Comparison of ENCODE assay signal across 12 cellular contexts in the genomic region with DNA sequence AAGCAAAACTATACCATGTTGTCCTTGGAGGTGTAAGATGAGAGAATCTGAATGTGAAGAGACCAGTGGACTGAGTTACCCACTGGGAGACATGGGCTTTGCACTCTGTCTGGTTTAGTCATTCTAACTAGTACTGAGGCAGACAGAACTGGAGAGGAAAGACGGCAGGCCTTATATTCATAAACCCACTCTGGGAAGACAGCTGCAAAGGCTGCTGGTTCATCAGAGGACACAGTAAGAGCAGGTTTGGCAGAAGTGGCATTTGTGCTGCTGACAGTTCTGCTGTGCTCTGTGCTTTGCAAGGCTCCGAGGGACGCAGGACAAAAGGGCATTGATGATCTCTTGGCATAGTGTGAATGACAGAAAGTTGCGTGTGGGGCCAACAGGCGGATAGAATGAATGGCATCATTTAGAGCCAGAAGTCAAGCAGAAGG.
DNase-seq lines count a peak whose midpoint lies in the region; ATAC-seq and TF ChIP-seq lines count a peak whose summit lies in the region.
"Had no signal": no experiment of that assay in that cellular context is flagged by ENCODE, and none has a peak within 500 bp of the region (broad histone marks: within the 10 kb centered on the region; RNA-seq: fewer than 3 reads in every experiment).

No MANE protein-coding gene starts in this region.

- peak overlapping the region; percentile 59 for H3K9ac ChIP-seq in adipocyte (ENCODE audit: low read length)

- no peaks in the 10 kb centered on the region for H3K27me3 ChIP-seq in adipocyte (replicated peaks; ENCODE audit: control insufficient read depth, insufficient read depth, low read length)

- H3K4me3 ChIP-seq in AG10803 (ENCODE audit: low read length) (peak overlapping the region; percentile 34), adipocyte (ENCODE audit: low read length) (peak overlapping the region; percentile 73)

- peak; percentile 23 for DNase-seq in AG10803 (ENCODE audit: low read depth)
- DNase-seq in adipocyte (ENCODE audit: low read depth), result peak; percentile 7
- peak; percentile 77 for DNase-seq in Right ventricle myocardium superior
- peak; percentile 78 for DNase-seq in occipital lobe (lab: John Stamatoyannopoulos, UW)
- DNase-seq in stimulated activated CD4-positive, alpha-beta T cell treated with anti-CD3 and anti-CD28 coated beads, Interleukin-4, amount 100 ng/mL, for 4 hours, result no peak
- DNase-seq in activated naive CD4-positive, alpha-beta T cell treated with anti-CD3 and anti-CD28 coated beads for 36 hours, result no peak
- DNase-seq in type B pancreatic cell (ENCODE audit: extremely low spot score, unreplicated experiment), result no peak
- DNase-seq: activated T-cell treated with anti-CD3 and anti-CD28 coated beads, Interleukin-2, amount 50 U/mL, for 72 hours; H7; naive B cell had no signal

- TF ChIP-seq CTCF in AG10803 (conservative IDR thresholded peaks at IDR 0.05; ENCODE audit: low read length) (no peak), type B pancreatic cell (conservative IDR thresholded peaks at IDR 0.05) (no peak)

- H3K27ac Mint-ChIP-seq in activated naive CD4-positive, alpha-beta T cell treated with anti-CD3 and anti-CD28 coated beads for 36 hours, result no peak overlapping the region
- no peak overlapping the region for H3K27ac Mint-ChIP-seq in type B pancreatic cell
- H3K27ac Mint-ChIP-seq: activated T-cell treated with anti-CD3 and anti-CD28 coated beads, Interleukin-2, amount 50 U/mL, for 72 hours; B cell; naive B cell had no signal

- H3K4me3 Mint-ChIP-seq in activated naive CD4-positive, alpha-beta T cell treated with anti-CD3 and anti-CD28 coated beads for 36 hours, result no peak overlapping the region
- no peak overlapping the region for H3K4me3 Mint-ChIP-seq in type B pancreatic cell
- H3K4me3 Mint-ChIP-seq: activated T-cell treated with anti-CD3 and anti-CD28 coated beads, Interleukin-2, amount 50 U/mL, for 72 hours; B cell; naive B cell had no signal

- H3K9me3 ChIP-seq in adipocyte (ENCODE audit: control insufficient read depth, low read length), result no peaks in the 10 kb centered on the region

- intact Hi-C loops in Right ventricle myocardium superior (cut with DNase I), result loop anchor here (10.0 kb wide), 1 partner anchor 60 kb away; no protein-coding TSS in a partner anchor
- intact Hi-C loops in activated naive CD4-positive, alpha-beta T cell treated with anti-CD3 and anti-CD28 coated beads for 36 hours (cut with micrococcal nuclease), result no loop called here

- H3K27me3 Mint-ChIP-seq in activated naive CD4-positive, alpha-beta T cell treated with anti-CD3 and anti-CD28 coated beads for 36 hours (ENCODE audit: low read depth), result no peaks in the 10 kb centered on the region
- no peaks in the 10 kb centered on the region for H3K27me3 Mint-ChIP-seq in type B pancreatic cell

- CTCF ChIA-PET in activated naive CD4-positive, alpha-beta T cell treated with anti-CD3 and anti-CD28 coated beads for 36 hours (lab: Charles Lee), result no interaction called here

- peaks cover 34% of the 10 kb centered on the region for H3K4me1 ChIP-seq in adipocyte (ENCODE audit: control insufficient read depth, insufficient read depth, low read length)

- no peaks in the 10 kb centered on the region for H3K9me3 Mint-ChIP-seq in activated naive CD4-positive, alpha-beta T cell treated with anti-CD3 and anti-CD28 coated beads for 36 hours
- no peaks in the 10 kb centered on the region for H3K9me3 Mint-ChIP-seq in type B pancreatic cell
- H3K9me3 Mint-ChIP-seq: naive B cell had no signal

- H3K36me3 ChIP-seq in adipocyte (ENCODE audit: control insufficient read depth, insufficient read depth, low read length, severe bottlenecking), result no peaks in the 10 kb centered on the region

- no peaks in the 10 kb centered on the region for H3K4me1 Mint-ChIP-seq in activated naive CD4-positive, alpha-beta T cell treated with anti-CD3 and anti-CD28 coated beads for 36 hours (ENCODE audit: low read depth)
- H3K4me1 Mint-ChIP-seq in type B pancreatic cell (ENCODE audit: unreplicated experiment), result no peaks in the 10 kb centered on the region
- H3K4me1 Mint-ChIP-seq: B cell, naive B cell had no signal

- ATAC-seq in Right ventricle myocardium superior (ENCODE audit: poor library complexity) (peak; percentile 94), HG03571 (IDR thresholded peaks at IDR 0.05; ENCODE audit: unreplicated experiment) (no peak)
- ATAC-seq: activated T-cell treated with anti-CD3 and anti-CD28 coated beads, Interleukin-2, amount 50 U/mL, for 72 hours had no signal

- no peaks in the 10 kb centered on the region for H3K36me3 Mint-ChIP-seq in activated naive CD4-positive, alpha-beta T cell treated with anti-CD3 and anti-CD28 coated beads for 36 hours (ENCODE audit: low read depth)
- H3K36me3 Mint-ChIP-seq in type B pancreatic cell, result no peaks in the 10 kb centered on the region
- H3K36me3 Mint-ChIP-seq: naive B cell had no signal

Comparison
In these comparisons a context has a peak if more than half of its experiments do, and no peak if none do; other contexts are left out.
1. DNase-seq: peak in AG10803 (single experiment), adipocyte (single experiment), Right ventricle myocardium superior (single experiment) and occipital lobe (single experiment); none in stimulated activated CD4-positive, alpha-beta T cell treated with anti-CD3 and anti-CD28 coated beads, Interleukin-4, amount 100 ng/mL, for 4 hours (0 of 2), activated naive CD4-positive, alpha-beta T cell treated with anti-CD3 and anti-CD28 coated beads for 36 hours (single experiment) and type B pancreatic cell (single experiment).